Comparison of ENCODE assay signal across 25 cellular contexts in the genomic region with DNA sequence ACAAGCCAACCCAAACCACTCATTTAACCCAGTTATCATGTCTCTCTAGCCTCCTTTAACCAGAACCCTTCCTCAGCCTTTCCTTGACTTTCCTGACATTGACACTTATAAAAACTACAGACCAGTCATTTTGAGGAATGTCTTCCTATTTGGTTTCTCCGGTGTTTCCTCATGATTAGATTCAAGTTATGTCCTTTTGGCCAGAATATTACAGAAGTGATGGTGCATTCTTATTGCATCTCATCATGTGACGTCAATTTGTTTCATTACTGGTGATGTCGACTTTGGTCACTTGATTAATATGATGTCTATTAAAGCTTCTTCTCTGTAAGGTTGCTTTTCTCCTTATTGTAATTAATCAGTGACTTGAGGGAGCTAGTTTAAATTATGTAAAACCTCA. TPM values are rescaled to one million over a fixed set of nuclear protein-coding genes. Genes with fewer than 3 reads are reported as not detected.
A peak's percentile ranks its signal among the peaks of the same experiment; 100 is the strongest.
DNase-seq lines count a peak whose midpoint lies in the region; ATAC-seq and TF ChIP-seq lines count a peak whose summit lies in the region.
"Had no signal": no experiment of that assay in that cellular context is flagged by ENCODE, and none has a peak within 500 bp of the region (broad histone marks: within the 10 kb centered on the region; RNA-seq: fewer than 3 reads in every experiment).

No MANE protein-coding gene starts in this region.

- H3K36me3 ChIP-seq in KOPT-K1 (ENCODE audit: insufficient read depth, low read length): no peaks in the 10 kb centered on the region
- H3K36me3 ChIP-seq in hepatocyte (replicated peaks; ENCODE audit: insufficient read depth, low read depth): no peaks in the 10 kb centered on the region
- H3K36me3 ChIP-seq in Caco-2 (ENCODE audit: control insufficient read depth, insufficient read depth, low read length): no peaks in the 10 kb centered on the region
- H3K36me3 ChIP-seq: adrenal gland, left ventricle myocardium inferior, SJCRH30, thoracic aorta, uterus had no signal

- no peaks in the 10 kb centered on the region for H4K20me1 ChIP-seq in hepatocyte (ENCODE audit: insufficient read depth, poor library complexity, severe bottlenecking)

- peaks cover 4% of the 10 kb centered on the region for H3K9me3 ChIP-seq in KOPT-K1 (ENCODE audit: insufficient read depth, low read length, poor library complexity, severe bottlenecking)
- H3K9me3 ChIP-seq in hepatocyte (ENCODE audit: low read depth): no peaks in the 10 kb centered on the region
- H3K9me3 ChIP-seq in Caco-2: no peaks in the 10 kb centered on the region; the same call in 1 of the 2 replicates
- H3K9me3 ChIP-seq: adrenal gland, SJCRH30, thoracic aorta, uterus had no signal

- 92% methylated on average over 3 of the region's 3 CpGs for WGBS in hepatocyte (ENCODE audit: low lambda C conversion rate, missing lambda C conversion rate)

- POLR2A ChIA-PET in Caco-2 (lab: Charles Lee): no interaction called here

- H3K4me1 ChIP-seq in hepatocyte (ENCODE audit: insufficient read depth) (no peaks in the 10 kb centered on the region), Caco-2 (peaks cover 3% of the 10 kb centered on the region; the same call in 1 of the 2 replicates)
- H3K4me1 ChIP-seq: foreskin keratinocyte, uterus had no signal

- intact Hi-C loops in Caco-2 (cut with micrococcal nuclease; ENCODE audit: unreplicated experiment): no loop called here

- H3K4me3 ChIP-seq in hepatocyte (no peak overlapping the region), Caco-2 (ENCODE audit: low read depth, low read length) (no peak overlapping the region)
- H3K4me3 ChIP-seq: adrenal gland, left ventricle myocardium inferior, SJCRH30, thoracic aorta, uterus had no signal

- no peak for DNase-seq in activated naive CD4-positive, alpha-beta T cell treated with anti-CD3 and anti-CD28 coated beads, Interleukin-2, amount 50 U/mL, for 16 hours
- DNase-seq in glomerular visceral epithelial cell (ENCODE audit: extremely low spot score): peak; percentile 9
- no peak for DNase-seq in stimulated activated naive B cell treated with anti-CD40 and anti-IgM and Interleukin-4, amounts not matched to agents 10 μg/mL and 1 μg/mL and 100 μg/mL, for 72 hours
- DNase-seq in hepatocyte (ENCODE audit: low spot score): no peak
- DNase-seq in UCSD-AML1 (lab: John Stamatoyannopoulos, UW; ENCODE audit: unreplicated experiment): no peak
- no peak for DNase-seq in Caco-2
- DNase-seq: activated CD4-positive, alpha-beta T cell treated with anti-CD3 and anti-CD28 coated beads, Interleukin-2, amount 50 U/mL, for 4 hours; activated gamma-delta T cell; activated T-cell treated with anti-CD3 and anti-CD28 coated beads for 4 hours; adrenal gland; effector memory CD4-positive, alpha-beta T cell; foreskin keratinocyte; left ventricle myocardium inferior; natural killer cell; NCI-H1436 treated with DMSO at 0.1 percent for 48 hours; NCI-H510A; retina; SJCRH30; stimulated activated CD4-positive, alpha-beta T cell treated with anti-CD3 and anti-CD28 coated beads, Interleukin-4, amount 100 ng/mL, for 1 hour; stimulated activated naive CD4-positive, alpha-beta T cell treated with Interleukin-2 at 50 U/mL for 16 hours; uterus had no signal

- ATAC-seq in stimulated activated naive B cell treated with anti-CD40 and anti-IgM and Interleukin-4, amounts not matched to agents 10 μg/mL and 1 μg/mL and 100 μg/mL, for 72 hours (replicated peaks): no peak
- ATAC-seq: foreskin keratinocyte, natural killer cell had no signal

- H3K9me2 ChIP-seq in hepatocyte (replicated peaks; ENCODE audit: insufficient read depth): no peaks in the 10 kb centered on the region

- no peaks in the 10 kb centered on the region for H3K27me3 Mint-ChIP-seq in activated naive CD4-positive, alpha-beta T cell treated with anti-CD3 and anti-CD28 coated beads, Interleukin-2, amount 50 U/mL, for 24 hours
- H3K27me3 Mint-ChIP-seq in stimulated activated naive B cell treated with anti-CD40 and anti-IgM and Interleukin-4, amounts not matched to agents 10 μg/mL and 1 μg/mL and 100 μg/mL, for 72 hours: no peaks in the 10 kb centered on the region
- H3K27me3 Mint-ChIP-seq in Caco-2 (ENCODE audit: insufficient read depth, unreplicated experiment): peaks cover 20% of the 10 kb centered on the region

- no peak overlapping the region for H3K4me3 Mint-ChIP-seq in activated naive CD4-positive, alpha-beta T cell treated with anti-CD3 and anti-CD28 coated beads, Interleukin-2, amount 50 U/mL, for 24 hours
- H3K4me3 Mint-ChIP-seq in stimulated activated naive B cell treated with anti-CD40 and anti-IgM and Interleukin-4, amounts not matched to agents 10 μg/mL and 1 μg/mL and 100 μg/mL, for 72 hours: no peak overlapping the region
- no peak overlapping the region for H3K4me3 Mint-ChIP-seq in Caco-2 (ENCODE audit: unreplicated experiment)
- H3K4me3 Mint-ChIP-seq: natural killer cell had no signal

- H2AFZ ChIP-seq in hepatocyte: no peak overlapping the region

- peaks cover 7% of the 10 kb centered on the region for H3K9me3 Mint-ChIP-seq in activated naive CD4-positive, alpha-beta T cell treated with anti-CD3 and anti-CD28 coated beads, Interleukin-2, amount 50 U/mL, for 24 hours
- peaks cover 0 to 3% of the 10 kb centered on the region in 2 donors for H3K9me3 Mint-ChIP-seq in stimulated activated naive B cell treated with anti-CD40 and anti-IgM and Interleukin-4, amounts not matched to agents 10 μg/mL and 1 μg/mL and 100 μg/mL, for 72 hours
- H3K9me3 Mint-ChIP-seq in Caco-2 (ENCODE audit: unreplicated experiment): no peaks in the 10 kb centered on the region
- H3K9me3 Mint-ChIP-seq: natural killer cell had no signal

- no peak overlapping the region for H3K4me2 ChIP-seq in hepatocyte

- peaks cover 74% of the 10 kb centered on the region for H3K4me1 Mint-ChIP-seq in activated naive CD4-positive, alpha-beta T cell treated with anti-CD3 and anti-CD28 coated beads, Interleukin-2, amount 50 U/mL, for 24 hours
- H3K4me1 Mint-ChIP-seq in stimulated activated naive B cell treated with anti-CD40 and anti-IgM and Interleukin-4, amounts not matched to agents 10 μg/mL and 1 μg/mL and 100 μg/mL, for 72 hours: peaks cover 45 to 80% of the 10 kb centered on the region in 2 donors
- H3K4me1 Mint-ChIP-seq in Caco-2 (ENCODE audit: low read depth, unreplicated experiment): no peaks in the 10 kb centered on the region

- CTCF ChIA-PET in Caco-2 (lab: Charles Lee): no interaction called here

- no peaks in the 10 kb centered on the region for H3K79me2 ChIP-seq in hepatocyte

- no TSS peak for BruUV-seq in Caco-2 (replicated peaks; lab: Mats Ljungman, UMichigan)

- H3K27me3 ChIP-seq in hepatocyte (peaks cover 4% of the 10 kb centered on the region), Caco-2 (replicated peaks; ENCODE audit: control insufficient read depth, insufficient read depth, low read length) (no peaks in the 10 kb centered on the region)
- H3K27me3 ChIP-seq: adrenal gland, SJCRH30, uterus had no signal

- H3K27ac ChIP-seq in KOPT-K1 (ENCODE audit: low read depth, low read length, poor library complexity, severe bottlenecking) (peak overlapping the region; percentile 72), hepatocyte (no peak overlapping the region)
- H3K27ac ChIP-seq: adrenal gland, C4-2B, foreskin keratinocyte, left ventricle myocardium inferior, SJCRH30, thoracic aorta, uterus had no signal

- H3K36me3 Mint-ChIP-seq in activated naive CD4-positive, alpha-beta T cell treated with anti-CD3 and anti-CD28 coated beads, Interleukin-2, amount 50 U/mL, for 24 hours: no peaks in the 10 kb centered on the region
- no peaks in the 10 kb centered on the region for H3K36me3 Mint-ChIP-seq in stimulated activated naive B cell treated with anti-CD40 and anti-IgM and Interleukin-4, amounts not matched to agents 10 μg/mL and 1 μg/mL and 100 μg/mL, for 72 hours
- no peaks in the 10 kb centered on the region for H3K36me3 Mint-ChIP-seq in Caco-2 (ENCODE audit: insufficient read depth, unreplicated experiment)
- H3K36me3 Mint-ChIP-seq: natural killer cell had no signal

- TF ChIP-seq CTCF in hepatocyte (IDR thresholded peaks at IDR 0.05; ENCODE audit: poor library complexity): no peak
- TF ChIP-seq CTCF in Caco-2 (IDR thresholded peaks at IDR 0.05; ENCODE audit: insufficient read depth in 1 of 2, low read depth in 1 of 2, low read length in 1 of 2, severe bottlenecking in 1 of 2, unreplicated experiment in 1 of 2): no peak

- H3K27ac Mint-ChIP-seq in activated naive CD4-positive, alpha-beta T cell treated with anti-CD3 and anti-CD28 coated beads, Interleukin-2, amount 50 U/mL, for 24 hours: peak overlapping the region; percentile 5
- H3K27ac Mint-ChIP-seq in stimulated activated naive B cell treated with anti-CD40 and anti-IgM and Interleukin-4, amounts not matched to agents 10 μg/mL and 1 μg/mL and 100 μg/mL, for 72 hours: peak overlapping the region; percentile 4
- H3K27ac Mint-ChIP-seq in Caco-2 (ENCODE audit: unreplicated experiment): no peak overlapping the region

RNA-seq across cellular contexts. Expression of a gene that starts 6.1 kb away (rescaled TPM):
- 0.80 and 0.92 TPM in 2 replicates for total RNA-seq in hepatocyte
- 0.77 TPM in 1 of 2 replicates, not detected in the other for polyA plus RNA-seq in hepatocyte
- total RNA-seq in Caco-2 (2022): not detected in 2 replicates
